In genomic region chr1:108454511-108454910, GRCh38 we compare ENCODE assay signal across 7 cellular contexts. TPM values are rescaled to one million over a fixed set of nuclear protein-coding genes. Genes with fewer than 3 reads are reported as not detected.
"Had no signal": no experiment of that assay in that cellular context is flagged by ENCODE, and none has a peak within 500 bp of the region (broad histone marks: within the 10 kb centered on the region; RNA-seq: fewer than 3 reads in every experiment).

No MANE protein-coding gene starts in this region.

RNA-seq across cellular contexts. Expression of gene NBPF6, which starts 4.4 kb away (rescaled TPM):
- total RNA-seq: GM23248, GM23338, H1, H4, H7, H9, HFFc6 had no signal
- polyA plus RNA-seq: GM23248, GM23338, H1 had no signal
